Comparison of ENCODE assay signal across 12 cellular contexts in the genomic region with DNA sequence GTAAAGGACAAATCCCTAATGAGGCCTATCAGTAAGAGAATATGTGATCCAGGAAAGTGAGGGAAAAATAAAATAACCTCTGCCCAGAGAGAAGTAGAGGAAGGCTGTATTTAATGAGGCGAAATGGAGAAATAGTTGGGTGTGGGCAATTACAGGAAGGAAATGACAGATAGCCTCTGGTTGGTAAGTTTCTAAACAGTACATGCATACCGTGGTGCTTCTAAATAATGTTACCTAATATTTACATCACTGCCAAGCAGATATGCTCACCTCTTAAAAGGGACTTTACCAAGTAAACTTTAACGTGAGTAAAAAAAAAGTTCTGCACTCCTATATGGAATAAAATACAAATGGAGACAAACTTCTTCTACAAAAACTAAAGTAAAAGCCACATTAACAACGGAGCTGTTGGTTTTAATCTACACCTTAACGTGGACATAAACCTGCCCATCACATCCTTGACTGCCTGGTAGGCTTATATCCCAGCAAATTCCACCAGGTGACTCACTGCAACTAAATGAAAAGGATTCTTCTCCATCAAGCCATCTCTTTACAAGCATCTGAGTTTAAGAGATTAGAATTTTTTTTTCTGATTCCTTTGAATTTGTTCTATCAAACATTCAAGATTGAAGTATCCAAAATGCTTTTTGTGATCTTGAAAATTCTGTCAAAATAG. TPM values are rescaled to one million over a fixed set of nuclear protein-coding genes. Genes with fewer than 3 reads are reported as not detected.
DNase-seq lines count a peak whose midpoint lies in the region; ATAC-seq and TF ChIP-seq lines count a peak whose summit lies in the region.
"Had no signal": no experiment of that assay in that cellular context is flagged by ENCODE, and none has a peak within 500 bp of the region (broad histone marks: within the 10 kb centered on the region; RNA-seq: fewer than 3 reads in every experiment).

No MANE protein-coding gene starts in this region.

- H3K9me3 ChIP-seq in lung (ENCODE audit: control insufficient read depth in 2 of 2, insufficient read depth in 1 of 2, low read length in 1 of 2) (no peaks in the 10 kb centered on the region), HAP-1 (no peaks in the 10 kb centered on the region)
- H3K9me3 ChIP-seq: heart right ventricle, vagina had no signal

- peaks cover 12 to 17% of the 10 kb centered on the region in 2 donors for H3K36me3 ChIP-seq in lung (ENCODE audit: control insufficient read depth in 2 of 2, insufficient read depth in 2 of 2, low read length in 2 of 2)
- 0 out of 2 replicates have a peak, but pooled peaks cover 4% of the 10 kb centered on the region for H3K36me3 ChIP-seq in HAP-1 (replicated peaks)

- H3K27me3 ChIP-seq in lung (ENCODE audit: control insufficient read depth, insufficient read depth) (no peaks in the 10 kb centered on the region), HAP-1 (ENCODE audit: low read depth) (no peaks in the 10 kb centered on the region)
- H3K27me3 ChIP-seq: dorsolateral prefrontal cortex, heart right ventricle, vagina had no signal

- ATAC-seq in lung (ENCODE audit: insufficient read depth, low FRiP score) = peak; percentile 44

- DNase-seq in CD1c-positive myeloid dendritic cell (ENCODE audit: extremely low spot score) (peak; percentile 74), MV-4-11 (lab: John Stamatoyannopoulos, UW) (peak; percentile 36), cardiac fibroblast (ENCODE audit: low read depth in 2 of 2) (peak; percentile 56 to 59), lung (ENCODE audit: low spot score) (no peak), HAP-1 (ENCODE audit: low spot score in 2 of 2) (no peak), NCI-H1092 treated with DMSO at 0.1 percent for 48 hours (lab: John Stamatoyannopoulos, UW) (no peak), foreskin melanocyte (no peak), dedifferentiated amniotic fluid mesenchymal stem cell (ENCODE audit: extremely low spot score) (no peak)
- DNase-seq: CD4-positive, alpha-beta memory T cell; dorsolateral prefrontal cortex; heart right ventricle had no signal

- H3K4me1 ChIP-seq in lung (ENCODE audit: control insufficient read depth in 2 of 2, insufficient read depth in 2 of 2, low read length in 2 of 2) (peaks cover 6 to 8% of the 10 kb centered on the region in 2 donors), HAP-1 (no peaks in the 10 kb centered on the region)

- WGBS in lung, 2 donors = 26 to 31% methylated on average over 5 of the region's 5 CpGs

- in situ Hi-C loops in HAP-1 (cut with MboI; ENCODE audit: low sequenced_read_pairs) = loop anchor here (25.0 kb wide), 1 partner anchor 499 kb away; no protein-coding TSS in a partner anchor

- H3K27ac ChIP-seq in lung (ENCODE audit: low read depth in 1 of 2, low read length in 1 of 2) = no peak overlapping the region
- H3K27ac ChIP-seq: dorsolateral prefrontal cortex, vagina had no signal

- no peak for TF ChIP-seq CTCF in cardiac fibroblast (IDR thresholded peaks at IDR 0.05; ENCODE audit: low read depth, low read length)
- TF ChIP-seq CTCF in lung (IDR thresholded peaks at IDR 0.05; ENCODE audit: control extremely low read depth, extremely low read depth) = no peak

- H3K4me3 ChIP-seq in cardiac fibroblast (replicated peaks in 1 of 2; ENCODE audit: low read depth in 2 of 2, low read length in 2 of 2) (no peak overlapping the region), lung (no peak overlapping the region), HAP-1 (no peak overlapping the region)
- H3K4me3 ChIP-seq: dorsolateral prefrontal cortex, heart right ventricle, vagina had no signal

RNA-seq across cellular contexts. Expression of a gene that starts 12.4 kb away (rescaled TPM):
- total RNA-seq in lung = 10 to 100 TPM; 37.0 to 59.9 TPM
- polyA plus RNA-seq in lung = 10 to 100 TPM; 13.1 to 75.3 TPM

RNA-seq across cellular contexts. Expression of a gene that starts 49.5 kb away (rescaled TPM):
- total RNA-seq in lung = 10 to 100 TPM; 15.4 to 76.8 TPM
- polyA plus RNA-seq in lung = 10 to 100 TPM; 10.5 to 17.0 TPM

Comparison
In these comparisons a context has a peak if more than half of its experiments do, and no peak if none do; other contexts are left out.
1. DNase-seq: peak in CD1c-positive myeloid dendritic cell (single experiment), MV-4-11 (single experiment) and cardiac fibroblast (2 of 2); none in lung (single experiment), HAP-1 (0 of 2), NCI-H1092 treated with DMSO at 0.1 percent for 48 hours (single experiment), foreskin melanocyte (single experiment) and dedifferentiated amniotic fluid mesenchymal stem cell (single experiment).